In genomic region chr3:9895715-9896114, GRCh38 we compare ENCODE assay signal across 1 cellular context.
TF ChIP-seq lines count a peak whose summit lies in the region.

No MANE protein-coding gene starts in this region.

TF ChIP-seq in K562, 482 proteins besides CTCF, POLR2A, EP300 and RAD21:
- TF ChIP-seq ZNF121 (CRISPR knock-in tag; conservative IDR thresholded peaks at IDR 0.05) (peak; percentile 66), ILF3 (IDR thresholded peaks at IDR 0.05; ENCODE audit: borderline replicate concordance) (0 out of 2 replicates have a peak, but pooled peaks have one; percentile 37)
